ENCODE assay signal across 8 cellular contexts in genomic region chr1:228082260-228082974, GRCh38. TPM values are rescaled to one million over a fixed set of nuclear protein-coding genes. Genes with fewer than 3 reads are reported as not detected.
DNase-seq lines count a peak whose midpoint lies in the region; ATAC-seq and TF ChIP-seq lines count a peak whose summit lies in the region.

Gene ARF1 (plus strand): TSS chr1:228082708. CDS start chr1:228097115, 14,407 bp downstream.

- H3K27ac Mint-ChIP-seq in chondrocyte (ENCODE audit: unreplicated experiment) = peak within 1 kb of the TSS; percentile 96

- peak within 1 kb of the TSS; percentile 92 for H3K4me3 Mint-ChIP-seq in chondrocyte (ENCODE audit: unreplicated experiment)

- no peak for TF ChIP-seq CTCF in chondrocyte (IDR thresholded peaks at IDR 0.05)

- no peaks in the 10 kb centered on the region for H3K27me3 Mint-ChIP-seq in chondrocyte (ENCODE audit: low read depth)

- peaks cover 8% of the 10 kb centered on the region for H3K36me3 Mint-ChIP-seq in chondrocyte (ENCODE audit: low read depth)

- no peaks in the 10 kb centered on the region for H3K9me3 Mint-ChIP-seq in chondrocyte (ENCODE audit: low read depth)

- peak; percentile 81 to 85 for DNase-seq in AML-193 (lab: John Stamatoyannopoulos, UW)
- peak; percentile 99 for DNase-seq in GM19238 (ENCODE audit: insufficient read length, low spot score)
- DNase-seq in NCI-H510A treated with DMSO at 0.1 percent for 48 hours (lab: John Stamatoyannopoulos, UW) = peak; percentile 88
- peak; percentile 85 to 88 for DNase-seq in activated CD4-positive, alpha-beta T cell treated with anti-CD3 and anti-CD28 coated beads for 24 hours (ENCODE audit: low read depth in 2 of 2)
- DNase-seq in chondrocyte (ENCODE audit: low spot score) = peak; percentile 97
- DNase-seq in kidney tubule cell (ENCODE audit: low spot score) = peak; percentile 94
- DNase-seq in stimulated activated CD4-positive, alpha-beta T cell treated with anti-CD3 and anti-CD28 coated beads, Interleukin-1b, Interleukin-23, amount 100 ng/mL, for 1 hour (ENCODE audit: low read depth in 2 of 2) = peak; percentile 86 to 89

- peak; percentile 72 for ATAC-seq in HG03439 (IDR thresholded peaks at IDR 0.05; ENCODE audit: unreplicated experiment)

- H3K4me1 Mint-ChIP-seq in chondrocyte (ENCODE audit: low read depth) = peaks cover 47% of the 10 kb centered on the region

RNA-seq across cellular contexts. Expression of gene ARF1, which starts in this region (rescaled TPM):
- total RNA-seq in chondrocyte = 339 to 392 TPM (median 351 TPM) in 3 replicates

Comparison
In these comparisons a context has a peak if more than half of its experiments do, and no peak if none do; other contexts are left out.
1. Peak in every context shown above with its lines: DNase-seq and ATAC-seq.